Comparison of ENCODE assay signal across 20 cellular contexts in the genomic region with DNA sequence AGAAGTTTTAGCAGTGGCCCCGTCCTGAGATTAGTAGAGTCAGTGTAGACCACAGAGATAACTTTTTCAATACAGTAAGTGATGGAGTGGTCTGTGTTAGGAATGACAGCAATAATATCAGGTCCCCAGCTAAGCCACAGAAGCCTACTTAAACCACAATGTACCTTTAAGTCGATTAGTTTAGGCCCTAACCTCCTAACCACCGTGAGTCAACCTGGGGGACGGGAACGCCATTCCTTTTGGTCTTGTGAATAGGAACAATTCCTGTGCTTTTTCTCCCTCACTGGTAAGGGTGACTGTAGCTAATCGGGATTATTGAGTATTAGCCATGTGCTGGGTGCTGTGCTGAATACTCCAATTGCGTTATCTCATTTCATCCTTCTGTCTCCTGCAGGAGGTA.
"Had no signal": no experiment of that assay in that cellular context is flagged by ENCODE, and none has a peak within 500 bp of the region (broad histone marks: within the 10 kb centered on the region; RNA-seq: fewer than 3 reads in every experiment).

No MANE protein-coding gene starts in this region.

- H3K9me3 ChIP-seq: adrenal gland, thoracic aorta, upper lobe of left lung had no signal

- ATAC-seq: activated CD4-positive, CD25-positive, alpha-beta regulatory T cell treated with anti-CD3 and anti-CD28 coated beads, Interleukin-2, amount 50 U/mL, for 24 hours; activated CD8-positive, alpha-beta T cell treated with anti-CD3 and anti-CD28 coated beads, Interleukin-2, amount 10 ng/mL, durations not matched to agents 7 days and 5 days; left lobe of liver; naive thymus-derived CD4-positive, alpha-beta T cell had no signal

- H3K4me3 Mint-ChIP-seq: activated CD4-positive, alpha-beta T cell treated with anti-CD3 and anti-CD28 coated beads, Interleukin-2, amount 10 ng/mL, durations not matched to agents 7 days and 5 days; activated CD8-positive, alpha-beta T cell treated with anti-CD3 and anti-CD28 coated beads, Interleukin-2, amount 10 ng/mL, durations not matched to agents 7 days and 5 days; activated naive CD8-positive, alpha-beta T cell; activated T-helper 1 cell treated with anti-CD3 and anti-CD28 coated beads, Interleukin-12 subunit alpha, Interleukin-12 subunit beta, Interleukin-2, Interleukin-4 antibody, amounts not matched to agents 30 ng/mL and 10 ng/mL and 1 ng/mL, durations not matched to agents 14 hours and 24 hours and 36 hours; brain; immature natural killer cell; neural crest cell had no signal

- H3K4me2 ChIP-seq: hepatocyte had no signal

- H3K36me3 ChIP-seq: adrenal gland, thoracic aorta, upper lobe of left lung had no signal

- H3K27ac Mint-ChIP-seq: activated CD4-positive, alpha-beta T cell treated with anti-CD3 and anti-CD28 coated beads, Interleukin-2, amount 10 ng/mL, durations not matched to agents 7 days and 5 days; activated CD8-positive, alpha-beta T cell treated with anti-CD3 and anti-CD28 coated beads, Interleukin-2, amount 10 ng/mL, durations not matched to agents 7 days and 5 days; activated T-helper 1 cell treated with anti-CD3 and anti-CD28 coated beads, Interleukin-12 subunit alpha, Interleukin-12 subunit beta, Interleukin-2, Interleukin-4 antibody, amounts not matched to agents 30 ng/mL and 10 ng/mL and 1 ng/mL, durations not matched to agents 14 hours and 24 hours and 36 hours had no signal

- H3K4me3 ChIP-seq: adrenal gland, hepatocyte, upper lobe of left lung had no signal

- H3K9me3 Mint-ChIP-seq: activated CD4-positive, alpha-beta T cell treated with anti-CD3 and anti-CD28 coated beads, Interleukin-2, amount 10 ng/mL, durations not matched to agents 7 days and 5 days; activated T-helper 1 cell treated with anti-CD3 and anti-CD28 coated beads, Interleukin-12 subunit alpha, Interleukin-12 subunit beta, Interleukin-2, Interleukin-4 antibody, amounts not matched to agents 30 ng/mL and 10 ng/mL and 1 ng/mL, durations not matched to agents 14 hours and 24 hours and 36 hours; brain; immature natural killer cell; naive thymus-derived CD4-positive, alpha-beta T cell; neural crest cell had no signal

- DNase-seq: activated CD4-positive, alpha-beta T cell treated with anti-CD3 and anti-CD28 coated beads, Interleukin-2, amount 10 ng/mL, durations not matched to agents 7 days and 5 days; activated CD8-positive, alpha-beta T cell treated with anti-CD3 and anti-CD28 coated beads, Interleukin-2, amount 10 ng/mL, durations not matched to agents 7 days and 5 days; adrenal gland; effector CD8-positive, alpha-beta T cell; erythroblast; foreskin fibroblast; immature natural killer cell; naive thymus-derived CD4-positive, alpha-beta T cell; stimulated activated CD4-positive, alpha-beta T cell treated with anti-CD3 and anti-CD28 coated beads, Interleukin-4, amount 100 ng/mL, for 1 hour; stimulated activated naive CD4-positive, alpha-beta T cell; upper lobe of left lung had no signal

- H3K27me3 ChIP-seq: adrenal gland, hepatocyte, upper lobe of left lung had no signal

- H3K27me3 Mint-ChIP-seq: activated CD4-positive, alpha-beta T cell treated with anti-CD3 and anti-CD28 coated beads, Interleukin-2, amount 10 ng/mL, durations not matched to agents 7 days and 5 days; activated naive CD8-positive, alpha-beta T cell; brain; naive thymus-derived CD4-positive, alpha-beta T cell; progenitor cell of endocrine pancreas had no signal

- H3K27ac ChIP-seq: adrenal gland, hepatocyte, upper lobe of left lung had no signal

- H3K36me3 Mint-ChIP-seq: brain, immature natural killer cell had no signal

- H2AFZ ChIP-seq: hepatocyte had no signal
